7 cellular contexts compared by ENCODE assay signal in the genomic region with DNA sequence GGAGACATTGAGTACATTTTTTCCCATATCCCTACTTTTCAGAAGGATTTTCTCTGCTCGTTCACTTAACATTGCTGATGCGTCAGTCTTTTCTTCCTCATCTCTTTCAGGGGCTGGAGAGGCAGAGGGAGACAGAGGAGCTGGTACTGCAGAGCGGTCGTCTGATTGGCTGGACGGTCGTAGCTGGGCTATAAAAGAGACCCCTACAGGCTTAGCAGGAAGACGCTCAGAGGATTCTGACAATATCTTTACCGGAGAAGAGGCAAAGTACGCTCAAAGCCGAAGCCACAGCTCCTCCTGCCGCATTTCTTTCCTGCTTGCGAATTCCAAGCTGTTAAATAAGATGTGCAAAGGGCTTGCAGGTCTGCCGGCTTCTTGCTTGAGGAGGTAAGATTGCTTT. TPM values are rescaled to one million over a fixed set of nuclear protein-coding genes. Genes with fewer than 3 reads are reported as not detected.
DNase-seq lines count a peak whose midpoint lies in the region; ATAC-seq and TF ChIP-seq lines count a peak whose summit lies in the region.

TSS of gene RGS4 (plus strand) at position 220 of the 400 bp plus-strand sequence. CDS start at position 344, 124 bp downstream.

- intact Hi-C loops in left ventricle myocardium inferior (cut with micrococcal nuclease) (loop anchor here (10.0 kb wide), 1 partner anchor 194 kb away; no protein-coding TSS in a partner anchor), psoas muscle (cut with DNase I) (loop anchor here in 1 of 2 donors (5.0 kb wide), 1 partner anchor 192 kb away; no protein-coding TSS in a partner anchor)
- intact Hi-C loops in CD8-positive, alpha-beta T cell (cut with DNase I, micrococcal nuclease): no loop called here

- no peaks in the 10 kb centered on the region for H3K9me3 ChIP-seq in left ventricle myocardium inferior (replicated peaks)
- no peaks in the 10 kb centered on the region for H3K9me3 ChIP-seq in psoas muscle
- no peaks in the 10 kb centered on the region for H3K9me3 ChIP-seq in CD8-positive, alpha-beta T cell (ENCODE audit: low read length)

- no peak within 1 kb of the TSS for H3K4me3 ChIP-seq in Jurkat, Clone E6-1 (ENCODE audit: low read length)
- H3K4me3 ChIP-seq in left ventricle myocardium inferior (peak within 1 kb of the TSS; percentile 57), psoas muscle (peak within 1 kb of the TSS; percentile 44)
- no peak within 1 kb of the TSS for H3K4me3 ChIP-seq in CD8-positive, alpha-beta T cell (ENCODE audit: low read depth, low read length)

- H3K36me3 ChIP-seq in left ventricle myocardium inferior (no peaks in the 10 kb centered on the region), psoas muscle (ENCODE audit: insufficient read depth in 1 of 2, low read depth in 1 of 2) (no peaks in the 10 kb centered on the region)
- no peaks in the 10 kb centered on the region for H3K36me3 ChIP-seq in CD8-positive, alpha-beta T cell (ENCODE audit: insufficient read depth, low read length)

- POLR2A ChIA-PET in CD8-positive, alpha-beta T cell (lab: Charles Lee): no interaction called here

- ATAC-seq in psoas muscle: peak; percentile 54 to 74 (median 68)
- no peak for ATAC-seq in GM19395 (IDR thresholded peaks at IDR 0.05; ENCODE audit: unreplicated experiment)
- ATAC-seq in CD8-positive, alpha-beta T cell: no peak
- no peak for ATAC-seq in stimulated activated naive CD8-positive, alpha-beta T cell treated with anti-CD3 and anti-CD28 coated beads, Interleukin-15, amount 100 ng/mL, for 72 hours

- H3K4me1 ChIP-seq in left ventricle myocardium inferior: peaks cover 13% of the 10 kb centered on the region
- peaks cover 11% of the 10 kb centered on the region for H3K4me1 ChIP-seq in psoas muscle
- H3K4me1 ChIP-seq in CD8-positive, alpha-beta T cell (ENCODE audit: insufficient read depth, low read length): no peaks in the 10 kb centered on the region

- peak within 1 kb of the TSS; percentile 36 for H3K27ac ChIP-seq in left ventricle myocardium inferior (replicated peaks)
- no peak within 1 kb of the TSS for H3K27ac ChIP-seq in psoas muscle
- H3K27ac ChIP-seq in CD8-positive, alpha-beta T cell (ENCODE audit: low read depth, low read length): no peak within 1 kb of the TSS

- H3K27me3 Mint-ChIP-seq in CD8-positive, alpha-beta T cell (ENCODE audit: low read depth): peaks cover 50% of the 10 kb centered on the region
- H3K27me3 Mint-ChIP-seq in stimulated activated naive CD8-positive, alpha-beta T cell treated with anti-CD3 and anti-CD28 coated beads, Interleukin-15, amount 100 ng/mL, for 72 hours: peaks cover 67% of the 10 kb centered on the region

- CTCF ChIA-PET in CD8-positive, alpha-beta T cell (lab: Charles Lee): interaction anchor here (1.0 to 1.4 kb wide), 2 partner anchors 8 to 247 kb away, joined by 3 to 4 read pairs; no protein-coding TSS in a partner anchor

- WGBS in psoas muscle, 3 donors: 2 to 4% (median 2%) methylated on average over 13 of the region's 13 CpGs

- peak; percentile 21 for DNase-seq in Jurkat, Clone E6-1 (ENCODE audit: low read depth, low spot score)
- DNase-seq in amniotic stem cell (lab: John Stamatoyannopoulos, UW): peak; percentile 97
- DNase-seq in left ventricle myocardium inferior: peak; percentile 51
- DNase-seq in psoas muscle: peak; percentile 16 to 53
- DNase-seq in CD8-positive, alpha-beta T cell: no peak
- DNase-seq in stimulated activated naive CD8-positive, alpha-beta T cell treated with anti-CD3 and anti-CD28 coated beads, Interleukin-15, amount 100 ng/mL, for 72 hours: no peak

- H3K36me3 Mint-ChIP-seq in CD8-positive, alpha-beta T cell: no peaks in the 10 kb centered on the region

- no peak within 1 kb of the TSS for H3K4me3 Mint-ChIP-seq in CD8-positive, alpha-beta T cell
- no peak within 1 kb of the TSS for H3K4me3 Mint-ChIP-seq in stimulated activated naive CD8-positive, alpha-beta T cell treated with anti-CD3 and anti-CD28 coated beads, Interleukin-15, amount 100 ng/mL, for 72 hours

- no peak within 1 kb of the TSS for H3K27ac Mint-ChIP-seq in CD8-positive, alpha-beta T cell
- no peak within 1 kb of the TSS for H3K27ac Mint-ChIP-seq in stimulated activated naive CD8-positive, alpha-beta T cell treated with anti-CD3 and anti-CD28 coated beads, Interleukin-15, amount 100 ng/mL, for 72 hours

- no peaks in the 10 kb centered on the region for H3K9me3 Mint-ChIP-seq in CD8-positive, alpha-beta T cell
- no peaks in the 10 kb centered on the region for H3K9me3 Mint-ChIP-seq in stimulated activated naive CD8-positive, alpha-beta T cell treated with anti-CD3 and anti-CD28 coated beads, Interleukin-15, amount 100 ng/mL, for 72 hours

- TF ChIP-seq CTCF in left ventricle myocardium inferior (IDR thresholded peaks at IDR 0.05; ENCODE audit: borderline replicate concordance) (peak; percentile 55), psoas muscle (IDR thresholded peaks at IDR 0.05) (peak; percentile 32)
- no peak for TF ChIP-seq CTCF in CD8-positive, alpha-beta T cell (IDR thresholded peaks at IDR 0.05)

- H3K4me1 Mint-ChIP-seq in CD8-positive, alpha-beta T cell (ENCODE audit: low read depth): no peaks in the 10 kb centered on the region
- H3K4me1 Mint-ChIP-seq in stimulated activated naive CD8-positive, alpha-beta T cell treated with anti-CD3 and anti-CD28 coated beads, Interleukin-15, amount 100 ng/mL, for 72 hours: no peaks in the 10 kb centered on the region

- H3K27me3 ChIP-seq in left ventricle myocardium inferior (ENCODE audit: low read depth): peaks cover 47% of the 10 kb centered on the region
- H3K27me3 ChIP-seq in psoas muscle (ENCODE audit: insufficient read depth in 3 of 3, low read length in 2 of 3): no peaks in the 10 kb centered on the region
- H3K27me3 ChIP-seq in CD8-positive, alpha-beta T cell (ENCODE audit: insufficient read depth, low read length): no peaks in the 10 kb centered on the region

RNA-seq across cellular contexts. Expression of gene RGS4, which starts in this region (rescaled TPM):
- polyA plus RNA-seq in Jurkat, Clone E6-1 (2012; ENCODE audit: insufficient read depth, insufficient read length): not detected
- total RNA-seq in left ventricle myocardium inferior: 3.2 TPM
- under 1 TPM; 0.13 to 0.69 (median 0.25) TPM for total RNA-seq in psoas muscle
- under 1 TPM; 0.09 to 0.23 (median 0.17) TPM for polyA plus RNA-seq in psoas muscle
- not detected for total RNA-seq in CD8-positive, alpha-beta T cell

Comparison
In these comparisons a context has a peak if more than half of its experiments do, and no peak if none do; other contexts are left out.
1. Peak in DNase-seq, ATAC-seq and H3K4me3 ChIP-seq in psoas muscle; RNA of the gene not detected or under 1 TPM.
2. DNase-seq: peak in Jurkat, Clone E6-1 (single experiment), amniotic stem cell (single experiment) and left ventricle myocardium inferior (single experiment); none in CD8-positive, alpha-beta T cell (0 of 7) and stimulated activated naive CD8-positive, alpha-beta T cell treated with anti-CD3 and anti-CD28 coated beads, Interleukin-15, amount 100 ng/mL, for 72 hours (0 of 2).